ENCODE assay signal across 30 cellular contexts in the genomic region with DNA sequence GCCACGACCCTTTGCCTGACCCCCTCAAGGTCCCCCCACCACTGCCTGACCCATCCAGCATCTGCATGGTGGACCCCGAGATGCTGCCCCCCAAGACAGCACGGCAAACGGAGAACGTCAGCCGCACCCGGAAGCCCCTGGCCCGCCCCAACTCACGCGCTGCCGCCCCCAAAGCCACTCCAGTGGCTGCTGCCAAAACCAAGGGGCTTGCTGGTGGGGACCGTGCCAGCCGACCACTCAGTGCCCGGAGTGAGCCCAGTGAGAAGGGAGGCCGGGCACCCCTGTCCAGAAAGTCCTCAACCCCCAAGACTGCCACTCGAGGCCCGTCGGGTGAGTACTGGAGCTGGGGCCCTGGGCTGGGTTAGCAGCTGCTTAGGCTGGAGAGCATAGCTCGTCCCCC. TPM values are rescaled to one million over a fixed set of nuclear protein-coding genes. Genes with fewer than 3 reads are reported as not detected.
"Had no signal": no experiment of that assay in that cellular context is flagged by ENCODE, and none has a peak within 500 bp of the region (broad histone marks: within the 10 kb centered on the region; RNA-seq: fewer than 3 reads in every experiment).

No MANE protein-coding gene starts in this region.

- H3K9me3 Mint-ChIP-seq: activated CD4-positive, alpha-beta memory T cell treated with anti-CD3 and anti-CD28 coated beads, Interleukin-2, amount 10 ng/mL, durations not matched to agents 7 days and 5 days; activated naive CD4-positive, alpha-beta T cell treated with anti-CD3 and anti-CD28 coated beads for 36 hours; activated T-helper 17 cell treated with anti-CD3 and anti-CD28 coated beads, Interleukin-2, amount 50 U/mL, for 72 hours; central memory CD8-positive, alpha-beta T cell had no signal

- DNase-seq: activated CD4-positive, alpha-beta memory T cell treated with anti-CD3 and anti-CD28 coated beads, Interleukin-2, amount 10 ng/mL, durations not matched to agents 7 days and 5 days; activated CD4-positive, alpha-beta T cell treated with anti-CD3 and anti-CD28 coated beads for 36 hours; activated CD4-positive, alpha-beta T cell treated with anti-CD3 and anti-CD28 coated beads, Interleukin-2, amount 50 U/mL, for 1 hour; activated gamma-delta T cell; activated naive CD4-positive, alpha-beta T cell treated with anti-CD3 and anti-CD28 coated beads for 36 hours; activated T-cell treated with anti-CD3 and anti-CD28 coated beads for 4 hours; activated T-cell treated with anti-CD3 and anti-CD28 coated beads, Interleukin-2, amount 50 U/mL, for 48 hours; body of pancreas; Karpas-422; NCI-H1048; NCI-H146; NCI-H187 treated with DMSO at 0.1 percent for 48 hours; NCI-H2081 treated with DMSO at 0.1 percent for 48 hours; NCI-H2171 treated with DMSO at 0.1 percent for 48 hours; NCI-H226; NCI-H526 treated with DMSO at 0.1 percent for 48 hours; NCI-H82; OCI-M1; Right ventricle myocardium superior; RPMI8226; SJCRH30; SK-N-SH; T-helper 1 cell had no signal

- H3K4me1 ChIP-seq: ascending aorta, body of pancreas, SJCRH30 had no signal

- H3K4me3 Mint-ChIP-seq: activated CD4-positive, alpha-beta memory T cell treated with anti-CD3 and anti-CD28 coated beads, Interleukin-2, amount 10 ng/mL, durations not matched to agents 7 days and 5 days; activated CD4-positive, alpha-beta T cell treated with anti-CD3 and anti-CD28 coated beads for 36 hours; activated naive CD4-positive, alpha-beta T cell treated with anti-CD3 and anti-CD28 coated beads for 36 hours; activated naive CD8-positive, alpha-beta T cell; activated T-helper 17 cell treated with anti-CD3 and anti-CD28 coated beads, Interleukin-2, amount 50 U/mL, for 72 hours; central memory CD8-positive, alpha-beta T cell had no signal

- H3K27me3 Mint-ChIP-seq: activated CD4-positive, alpha-beta memory T cell treated with anti-CD3 and anti-CD28 coated beads, Interleukin-2, amount 10 ng/mL, durations not matched to agents 7 days and 5 days; activated CD4-positive, alpha-beta T cell treated with anti-CD3 and anti-CD28 coated beads for 36 hours; activated naive CD8-positive, alpha-beta T cell; activated T-helper 17 cell treated with anti-CD3 and anti-CD28 coated beads, Interleukin-2, amount 50 U/mL, for 72 hours; central memory CD8-positive, alpha-beta T cell had no signal

- ATAC-seq: activated CD4-positive, alpha-beta T cell treated with anti-CD3 and anti-CD28 coated beads for 36 hours; activated T-helper 17 cell treated with anti-CD3 and anti-CD28 coated beads, Interleukin-2, amount 50 U/mL, for 72 hours; Panc1 had no signal

- H3K27ac Mint-ChIP-seq: activated CD4-positive, alpha-beta memory T cell treated with anti-CD3 and anti-CD28 coated beads, Interleukin-2, amount 10 ng/mL, durations not matched to agents 7 days and 5 days; activated CD4-positive, alpha-beta T cell treated with anti-CD3 and anti-CD28 coated beads for 36 hours; activated naive CD4-positive, alpha-beta T cell treated with anti-CD3 and anti-CD28 coated beads for 36 hours; activated naive CD8-positive, alpha-beta T cell; activated T-helper 17 cell treated with anti-CD3 and anti-CD28 coated beads, Interleukin-2, amount 50 U/mL, for 72 hours had no signal

- H3K9ac ChIP-seq: SK-N-SH had no signal

- H3K4me3 ChIP-seq: ascending aorta, body of pancreas, SJCRH30 had no signal

- H3K27me3 ChIP-seq: ascending aorta, body of pancreas, SJCRH30 had no signal

- FAIRE-seq: bronchial epithelial cell had no signal

- H3K4me2 ChIP-seq: SK-N-SH had no signal

- H3K9me3 ChIP-seq: ascending aorta, body of pancreas, SJCRH30, SK-N-SH had no signal

- H3K27ac ChIP-seq: ascending aorta, body of pancreas, SJCRH30, VCaP had no signal

RNA-seq across cellular contexts. Expression of a gene that starts 23.4 kb away (rescaled TPM):
- total RNA-seq: ascending aorta had no signal
